Comparison of ENCODE assay signal across 1 cellular context in the genomic region with DNA sequence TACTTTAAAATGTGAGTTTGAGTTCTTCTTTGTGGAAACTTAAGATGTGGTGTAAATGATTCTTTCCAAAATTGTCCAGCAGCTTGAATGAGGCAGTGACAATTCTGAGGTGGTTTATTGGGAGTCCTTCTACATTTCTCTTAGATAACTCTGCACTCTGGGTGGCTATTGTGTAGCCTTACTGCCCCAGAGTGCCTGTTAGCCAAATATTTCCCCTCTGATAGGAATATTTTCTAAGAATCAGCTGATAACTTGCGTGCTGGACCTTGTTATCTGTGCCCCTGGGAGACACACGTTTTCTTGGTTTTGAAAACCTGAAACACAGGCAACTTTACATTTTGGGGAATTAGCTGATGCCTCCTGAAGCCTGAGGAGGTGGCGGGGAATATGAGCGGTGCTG.
TF ChIP-seq lines count a peak whose summit lies in the region.

No MANE protein-coding gene starts in this region.

TF ChIP-seq in K562, 482 proteins besides CTCF, POLR2A, EP300 and RAD21:
- TF ChIP-seq MYC (IDR thresholded peaks at IDR 0.05; ENCODE audit: low read depth, low read length): peak; percentile 27; the same call in 1 of the 2 replicates
- no peak for TF ChIP-seq MYC (CRISPR knock-in tag; IDR thresholded peaks at IDR 0.05; ENCODE audit: borderline replicate concordance, low read depth)
- TF ChIP-seq ZNF766 (CRISPR knock-in tag; conservative IDR thresholded peaks at IDR 0.05): peak; percentile 75; the same call in 1 of the 2 replicates
- TF ChIP-seq, protein P1, sequence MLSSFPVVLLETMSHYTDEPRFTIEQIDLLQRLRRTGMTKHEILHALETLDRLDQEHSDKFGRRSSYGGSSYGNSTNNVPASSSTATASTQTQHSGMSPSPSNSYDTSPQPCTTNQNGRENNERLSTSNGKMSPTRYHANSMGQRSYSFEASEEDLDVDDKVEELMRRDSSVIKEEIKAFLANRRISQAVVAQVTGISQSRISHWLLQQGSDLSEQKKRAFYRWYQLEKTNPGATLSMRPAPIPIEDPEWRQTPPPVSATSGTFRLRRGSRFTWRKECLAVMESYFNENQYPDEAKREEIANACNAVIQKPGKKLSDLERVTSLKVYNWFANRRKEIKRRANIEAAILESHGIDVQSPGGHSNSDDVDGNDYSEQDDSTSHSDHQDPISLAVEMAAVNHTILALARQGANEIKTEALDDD (IDR thresholded peaks at IDR 0.05): no peak
- TF ChIP-seq ETV6 (IDR thresholded peaks at IDR 0.05; ENCODE audit: borderline replicate concordance in 1 of 2, low read depth in 2 of 2, low read length in 1 of 2): no peak
- TF ChIP-seq ETV6 (CRISPR knock-in tag; IDR thresholded peaks at IDR 0.05; ENCODE audit: borderline replicate concordance): no peak
- TF ChIP-seq CTBP1 (IDR thresholded peaks at IDR 0.05; ENCODE audit: borderline replicate concordance): peak; percentile 22; the same call in 1 of the 2 replicates
- peak; percentile 59; the same call in 1 of the 2 replicates for TF ChIP-seq TEAD4 (IDR thresholded peaks at IDR 0.05; ENCODE audit: low read length)
- TF ChIP-seq TEAD4 (CRISPR knock-in tag; IDR thresholded peaks at IDR 0.05; ENCODE audit: borderline replicate concordance): no peak
- TF ChIP-seq TAL1 (IDR thresholded peaks at IDR 0.05): peak; percentile 28; the same call in 1 of the 2 replicates
- peak; percentile 46; the same call in 1 of the 2 replicates for TF ChIP-seq BHLHE40 (IDR thresholded peaks at IDR 0.05; ENCODE audit: low read length)
- peak; percentile 37; the same call in 1 of the 2 replicates for TF ChIP-seq TCF3 (CRISPR knock-in tag; IDR thresholded peaks at IDR 0.05)
- no peak for TF ChIP-seq PCBP2 (IDR thresholded peaks at IDR 0.05; ENCODE audit: low read depth, low read length, poor library complexity, severe bottlenecking)
- TF ChIP-seq RCOR1 (IDR thresholded peaks at IDR 0.05; ENCODE audit: borderline replicate concordance in 1 of 2, low read depth in 2 of 2, low read length in 2 of 2): peak in 1 of 2 experiments; percentile 51; a peak in 2 of 4 replicates
- TF ChIP-seq NCOA2 (IDR thresholded peaks at IDR 0.05; ENCODE audit: partially characterized antibody in 2 of 2): no peak
- TF ChIP-seq TBL1XR1 (IDR thresholded peaks at IDR 0.05; ENCODE audit: low read length in 2 of 2): peak in 1 of 2 experiments; percentile 20; a peak in 1 of 4 replicates
- peak; percentile 52 for TF ChIP-seq CBFA2T3 (IDR thresholded peaks at IDR 0.05)
- peak; percentile 41; the same call in 1 of the 2 replicates for TF ChIP-seq SOX6 (IDR thresholded peaks at IDR 0.05)
- peak; percentile 41; the same call in 1 of the 2 replicates for TF ChIP-seq STAT5A (IDR thresholded peaks at IDR 0.05; ENCODE audit: borderline replicate concordance, low read length)
- peak; percentile 66 for TF ChIP-seq ARID1B (IDR thresholded peaks at IDR 0.05)
- TF ChIP-seq, protein P2, sequence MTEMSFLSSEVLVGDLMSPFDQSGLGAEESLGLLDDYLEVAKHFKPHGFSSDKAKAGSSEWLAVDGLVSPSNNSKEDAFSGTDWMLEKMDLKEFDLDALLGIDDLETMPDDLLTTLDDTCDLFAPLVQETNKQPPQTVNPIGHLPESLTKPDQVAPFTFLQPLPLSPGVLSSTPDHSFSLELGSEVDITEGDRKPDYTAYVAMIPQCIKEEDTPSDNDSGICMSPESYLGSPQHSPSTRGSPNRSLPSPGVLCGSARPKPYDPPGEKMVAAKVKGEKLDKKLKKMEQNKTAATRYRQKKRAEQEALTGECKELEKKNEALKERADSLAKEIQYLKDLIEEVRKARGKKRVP (CRISPR knock-in tag; IDR thresholded peaks at IDR 0.05): no peak
- peak; percentile 81 for TF ChIP-seq CXXC5 (CRISPR knock-in tag; IDR thresholded peaks at IDR 0.05)
- no peak for TF ChIP-seq SUPT5H (IDR thresholded peaks at IDR 0.05)
